Comparison of ENCODE assay signal across 24 cellular contexts in the genomic region with DNA sequence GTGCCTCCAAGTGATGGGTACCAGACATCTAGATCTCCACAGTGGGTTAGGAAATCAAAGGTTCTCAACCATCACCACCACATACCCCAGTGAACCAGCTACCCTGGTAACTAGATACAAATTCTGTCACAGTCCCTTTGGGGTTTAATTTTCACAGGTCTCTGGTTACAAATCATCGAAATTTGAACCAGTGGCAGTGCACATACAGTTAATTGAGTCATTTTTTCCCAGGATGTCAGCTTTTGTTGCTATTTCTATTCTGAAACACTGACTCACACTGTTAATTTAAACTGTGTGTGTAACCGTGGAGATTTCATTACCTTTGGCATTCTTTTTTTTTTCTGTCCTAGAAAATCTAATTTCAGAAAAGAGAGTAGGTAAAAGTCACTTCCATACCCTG.
"Had no signal": no experiment of that assay in that cellular context is flagged by ENCODE, and none has a peak within 500 bp of the region (broad histone marks: within the 10 kb centered on the region; RNA-seq: fewer than 3 reads in every experiment).

No MANE protein-coding gene starts in this region.

- H3K4me2 ChIP-seq: KMS-11, SK-N-SH had no signal

- H3K4me3 ChIP-seq: ascending aorta, cardiac muscle cell, Peyer's patch, SJCRH30 had no signal

- H3K9ac ChIP-seq: KMS-11, SK-N-SH had no signal

- DNase-seq: activated CD4-positive, alpha-beta memory T cell treated with anti-CD3 and anti-CD28 coated beads, Interleukin-2, amount 10 ng/mL, durations not matched to agents 7 days and 5 days; activated CD4-positive, alpha-beta T cell treated with anti-CD3 and anti-CD28 coated beads for 36 hours; activated CD4-positive, alpha-beta T cell treated with anti-CD3 and anti-CD28 coated beads, Interleukin-2, amount 50 U/mL, for 1 hour; activated CD4-positive, CD25-positive, alpha-beta regulatory T cell; activated effector memory CD4-positive, alpha-beta T cell treated with anti-CD3 and anti-CD28 coated beads, Interleukin-2, amount 50 U/mL, for 16 hours; activated naive CD4-positive, alpha-beta T cell treated with Interleukin-2 at 50 U/mL for 16 hours; activated naive CD8-positive, alpha-beta T cell treated with anti-CD3 and anti-CD28 coated beads, Interleukin-2, amount 50 U/mL, for 24 hours; activated T-cell treated with anti-CD3 and anti-CD28 coated beads, Interleukin-2, amount 50 U/mL, for 24 hours; amniotic stem cell; NCI-H1105 treated with DMSO at 0.1 percent for 48 hours; NCI-H1436 treated with DMSO at 0.1 percent for 48 hours; NCI-H187; NCI-H2081; NCI-H524; Peyer's patch; Right ventricle myocardium superior; SJCRH30; SK-N-SH; T-helper 1 cell had no signal

- H3K36me3 ChIP-seq: ascending aorta, cardiac muscle cell, Peyer's patch, SJCRH30 had no signal

- H3K9me2 ChIP-seq: SK-N-SH had no signal

- H3K27me3 ChIP-seq: ascending aorta, Peyer's patch, SJCRH30 had no signal

- H3K4me1 ChIP-seq: ascending aorta, Peyer's patch, SJCRH30 had no signal

- H3K9me3 ChIP-seq: ascending aorta, Peyer's patch, SJCRH30, SK-N-SH had no signal

- H3K27ac ChIP-seq: ascending aorta, cardiac muscle cell, KMS-11, Peyer's patch, RWPE1, SJCRH30, VCaP had no signal
